ENCODE assay signal across 11 cellular contexts in the genomic region with DNA sequence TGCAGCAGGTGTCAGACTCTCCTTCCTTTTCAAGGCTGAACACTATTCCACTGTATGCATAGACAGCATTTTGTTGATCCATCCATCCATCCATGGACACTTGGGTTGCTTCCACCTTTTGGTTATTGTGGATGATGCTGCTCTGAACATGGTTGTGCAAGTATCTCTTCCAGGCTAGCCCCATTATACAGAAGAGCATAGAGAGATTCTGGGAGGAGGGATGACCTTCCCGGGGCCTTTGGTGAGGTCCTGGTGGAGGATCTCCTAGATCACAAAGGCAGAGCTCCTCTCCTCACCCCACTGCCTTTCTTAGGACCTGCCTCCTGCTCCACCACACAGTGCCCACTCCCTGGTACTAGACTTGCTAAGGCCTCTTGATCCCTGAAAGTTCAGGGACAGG. TPM values are rescaled to one million over a fixed set of nuclear protein-coding genes. Genes with fewer than 3 reads are reported as not detected.
DNase-seq lines count a peak whose midpoint lies in the region; TF ChIP-seq lines count a peak whose summit lies in the region.
"Not testable (repeated sequence)": the region's sequence is repeated elsewhere in the genome, so short reads cannot be mapped to it uniquely, and the experiment has no call there.
"Had no signal": no experiment of that assay in that cellular context is flagged by ENCODE, and none has a peak within 500 bp of the region (broad histone marks: within the 10 kb centered on the region; RNA-seq: fewer than 3 reads in every experiment).

No MANE protein-coding gene starts in this region.

- not testable (repeated sequence) for H3K27ac ChIP-seq in esophagus muscularis mucosa (replicated peaks in 1 of 4)

- not testable (repeated sequence) for TF ChIP-seq POLR2A in esophagus muscularis mucosa (IDR thresholded peaks at IDR 0.05; ENCODE audit: low read depth)

- intact Hi-C loops in esophagus muscularis mucosa (cut with DNase I); posterior vena cava (cut with DNase I): not testable (repeated sequence)

- H3K4me1 ChIP-seq in esophagus muscularis mucosa, result not testable (repeated sequence)

- H3K4me3 ChIP-seq in esophagus muscularis mucosa, result not testable (repeated sequence)

- 80% methylated on average over 1 of the region's 1 CpG for WGBS in esophagus muscularis mucosa

- not testable (repeated sequence) for H3K36me3 ChIP-seq in esophagus muscularis mucosa

- H3K9me3 ChIP-seq in esophagus muscularis mucosa, result not testable (repeated sequence)

- not testable (repeated sequence) for TF ChIP-seq EP300 in esophagus muscularis mucosa (IDR thresholded peaks at IDR 0.05)

- not testable (repeated sequence) for TF ChIP-seq CTCF in esophagus muscularis mucosa (IDR thresholded peaks at IDR 0.05)

- H3K27me3 ChIP-seq in esophagus muscularis mucosa, result peaks cover 0 to 10% (median 0%) of the 10 kb centered on the region in 4 donors

- peak; percentile 48 for DNase-seq in activated CD8-positive, alpha-beta memory T cell treated with anti-CD3 and anti-CD28 coated beads for 24 hours
- DNase-seq in activated T-cell treated with anti-CD3 and anti-CD28 coated beads, Interleukin-2, amount 50 U/mL, for 48 hours, result peak; percentile 6 to 13
- DNase-seq in esophagus muscularis mucosa (ENCODE audit: extremely low spot score) (peak; percentile 87), posterior vena cava (ENCODE audit: low spot score) (peak; percentile 19), ureter (ENCODE audit: low spot score) (peak; percentile 35)

RNA-seq across cellular contexts. Expression of gene KCNJ18, which starts 27.2 kb away (rescaled TPM):
- not detected for total RNA-seq in esophagus muscularis mucosa
- total RNA-seq in posterior vena cava, result not detected
- total RNA-seq in ureter, result not detected
- total RNA-seq: A172; B cell; Caco-2; Calu3; CD4-positive, alpha-beta T cell; CD8-positive, alpha-beta T cell had no signal

Comparison
In these comparisons a context has a peak if more than half of its experiments do, and no peak if none do; other contexts are left out.
1. DNase-seq: peak in every context shown above with its lines; median percentile 87 in esophagus muscularis mucosa; 48 in activated CD8-positive, alpha-beta memory T cell treated with anti-CD3 and anti-CD28 coated beads for 24 hours; 35 in ureter; 19 in posterior vena cava; 10 in activated T-cell treated with anti-CD3 and anti-CD28 coated beads, Interleukin-2, amount 50 U/mL, for 48 hours.